21 cellular contexts compared by ENCODE assay signal in genomic region chr1:234581063-234581714, GRCh38. TPM values are rescaled to one million over a fixed set of nuclear protein-coding genes. Genes with fewer than 3 reads are reported as not detected.
DNase-seq lines count a peak whose midpoint lies in the region; ATAC-seq and TF ChIP-seq lines count a peak whose summit lies in the region.
"Had no signal": no experiment of that assay in that cellular context is flagged by ENCODE, and none has a peak within 500 bp of the region (broad histone marks: within the 10 kb centered on the region; RNA-seq: fewer than 3 reads in every experiment).

No MANE protein-coding gene starts in this region.

- H3K4me1 Mint-ChIP-seq in CD14-positive monocyte: peaks cover 3% of the 10 kb centered on the region
- H3K4me1 Mint-ChIP-seq in stimulated activated memory B cell treated with anti-CD40 and anti-IgM and Interleukin-4, amounts not matched to agents 10 μg/mL and 1 μg/mL and 100 μg/mL, for 72 hours: no peaks in the 10 kb centered on the region
- H3K4me1 Mint-ChIP-seq: GM23338 had no signal

- H3K9ac ChIP-seq in muscle layer of colon (ENCODE audit: low read length): no peak overlapping the region

- intact Hi-C loops in left ventricle myocardium inferior (cut with micrococcal nuclease): no loop called here
- intact Hi-C loops in Right ventricle myocardium inferior (cut with DNase I): loop anchor here (5.0 kb wide), 1 partner anchor 39 kb away; no protein-coding TSS in a partner anchor
- intact Hi-C loops in sigmoid colon (cut with DNase I): no loop called here
- intact Hi-C loops in CD14-positive monocyte (cut with micrococcal nuclease): no loop called here

- H3K9me3 ChIP-seq in left ventricle myocardium inferior (replicated peaks) (no peaks in the 10 kb centered on the region), muscle layer of colon (ENCODE audit: low read length) (no peaks in the 10 kb centered on the region), sigmoid colon (no peaks in the 10 kb centered on the region)
- H3K9me3 ChIP-seq: A549 had no signal

- H3K27ac Mint-ChIP-seq in CD14-positive monocyte: peak overlapping the region in 2 of 7 donors; percentile 0 to 3
- no peak overlapping the region for H3K27ac Mint-ChIP-seq in stimulated activated memory B cell treated with anti-CD40 and anti-IgM and Interleukin-4, amounts not matched to agents 10 μg/mL and 1 μg/mL and 100 μg/mL, for 72 hours
- H3K27ac Mint-ChIP-seq: GM23338 had no signal

- TF ChIP-seq CTCF in left ventricle myocardium inferior (IDR thresholded peaks at IDR 0.05; ENCODE audit: borderline replicate concordance): no peak
- TF ChIP-seq CTCF in sigmoid colon (IDR thresholded peaks at IDR 0.05): no peak
- TF ChIP-seq CTCF in CD14-positive monocyte (IDR thresholded peaks at IDR 0.05): no peak

- H3K4me1 ChIP-seq in left ventricle myocardium inferior (peaks cover 47% of the 10 kb centered on the region), muscle layer of colon (ENCODE audit: insufficient read depth, low read length) (peaks cover 44% of the 10 kb centered on the region), sigmoid colon (peaks cover 0 to 47% (median 45%) of the 10 kb centered on the region in 4 donors)

- H3K27me3 Mint-ChIP-seq in CD14-positive monocyte (ENCODE audit: low read depth in 3 of 3): peaks cover 1 to 4% (median 2%) of the 10 kb centered on the region in 3 donors
- no peaks in the 10 kb centered on the region for H3K27me3 Mint-ChIP-seq in stimulated activated memory B cell treated with anti-CD40 and anti-IgM and Interleukin-4, amounts not matched to agents 10 μg/mL and 1 μg/mL and 100 μg/mL, for 72 hours

- H3K4me3 Mint-ChIP-seq in CD14-positive monocyte: no peak overlapping the region
- no peak overlapping the region for H3K4me3 Mint-ChIP-seq in stimulated activated memory B cell treated with anti-CD40 and anti-IgM and Interleukin-4, amounts not matched to agents 10 μg/mL and 1 μg/mL and 100 μg/mL, for 72 hours
- H3K4me3 Mint-ChIP-seq: CD4-positive, alpha-beta memory T cell; GM23338 had no signal

- H3K27ac ChIP-seq in left ventricle myocardium inferior (replicated peaks): peak overlapping the region; percentile 91
- H3K27ac ChIP-seq in muscle layer of colon (ENCODE audit: low read depth, low read length): peak overlapping the region; percentile 30
- H3K27ac ChIP-seq in sigmoid colon: peak overlapping the region in 3 of 4 donors; percentile 88 to 90 (median 90)
- H3K27ac ChIP-seq: A549 had no signal

- no peak for TF ChIP-seq POLR2A in sigmoid colon (IDR thresholded peaks at IDR 0.05)

- no peak for TF ChIP-seq EP300 in sigmoid colon (IDR thresholded peaks at IDR 0.05)

- H3K4me3 ChIP-seq in left ventricle myocardium inferior (no peak overlapping the region), muscle layer of colon (ENCODE audit: low read depth in 1 of 2, low read length in 2 of 2) (no peak overlapping the region), sigmoid colon (no peak overlapping the region)
- H3K4me3 ChIP-seq: A549, GM23338 had no signal

- no peaks in the 10 kb centered on the region for H3K36me3 Mint-ChIP-seq in CD14-positive monocyte
- no peaks in the 10 kb centered on the region for H3K36me3 Mint-ChIP-seq in stimulated activated memory B cell treated with anti-CD40 and anti-IgM and Interleukin-4, amounts not matched to agents 10 μg/mL and 1 μg/mL and 100 μg/mL, for 72 hours
- H3K36me3 Mint-ChIP-seq: CD4-positive, alpha-beta memory T cell had no signal

- ATAC-seq in Right ventricle myocardium inferior: no peak
- no peak for ATAC-seq in HG03025 (IDR thresholded peaks at IDR 0.05; ENCODE audit: low FRiP score, unreplicated experiment)
- ATAC-seq in stimulated activated memory B cell treated with anti-CD40 and anti-IgM and Interleukin-4, amounts not matched to agents 10 μg/mL and 1 μg/mL and 100 μg/mL, for 72 hours: no peak
- ATAC-seq: A549, GM23338 had no signal

- DNase-seq in left ventricle myocardium inferior (no peak), Right ventricle myocardium inferior (ENCODE audit: missing footprints) (no peak), sigmoid colon (no peak), CD14-positive monocyte (ENCODE audit: low spot score) (no peak)
- DNase-seq: CD4-positive, alpha-beta memory T cell; DMS153; GDM1; HCEC 1CT; NCI-H1092 treated with DMSO at 0.1 percent for 48 hours; NCI-H2081; NCI-H2171 treated with DMSO at 0.1 percent for 48 hours; NCI-H446 treated with DMSO at 0.1 percent for 48 hours; NCI-H748 treated with DMSO at 0.1 percent for 48 hours; NK-92 treated with Interleukin-12 subunit alpha and Interleukin-12 subunit beta, amount 100 ng/mL, for 24 hours; OCI-M1; SHP77 treated with DMSO at 0.1 percent for 48 hours had no signal

- peaks cover 0 to 8% (median 3%) of the 10 kb centered on the region in 7 donors for H3K9me3 Mint-ChIP-seq in CD14-positive monocyte
- peaks cover 2% of the 10 kb centered on the region for H3K9me3 Mint-ChIP-seq in stimulated activated memory B cell treated with anti-CD40 and anti-IgM and Interleukin-4, amounts not matched to agents 10 μg/mL and 1 μg/mL and 100 μg/mL, for 72 hours
- H3K9me3 Mint-ChIP-seq: CD4-positive, alpha-beta memory T cell; GM23338 had no signal

- 77 to 90% methylated on average over 7 of the region's 7 CpGs for WGBS in sigmoid colon, 2 donors

- no peaks in the 10 kb centered on the region for H3K36me3 ChIP-seq in left ventricle myocardium inferior
- H3K36me3 ChIP-seq in muscle layer of colon (ENCODE audit: insufficient read depth, low read length): no peaks in the 10 kb centered on the region
- no peaks in the 10 kb centered on the region for H3K36me3 ChIP-seq in sigmoid colon

- H3K27me3 ChIP-seq in left ventricle myocardium inferior (ENCODE audit: low read depth) (no peaks in the 10 kb centered on the region), muscle layer of colon (ENCODE audit: control insufficient read depth in 1 of 2, insufficient read depth in 2 of 2, low read length in 2 of 2) (no peaks in the 10 kb centered on the region), sigmoid colon (no peaks in the 10 kb centered on the region)

RNA-seq across cellular contexts. Expression of gene IRF2BP2, which starts 28.8 kb away (rescaled TPM):
- 126 TPM for total RNA-seq in left ventricle myocardium inferior
- 116 TPM for total RNA-seq in Right ventricle myocardium inferior
- 10 to 100 TPM; 43.8 to 80.9 (median 55.5) TPM for total RNA-seq in sigmoid colon
- 10 to 100 TPM; 39.1 to 86.9 (median 66.1) TPM for polyA plus RNA-seq in sigmoid colon
- polyA plus RNA-seq in CD14-positive monocyte: 10 to 100 TPM; 22.4 to 22.6 TPM

Comparison
In these comparisons a context has a peak if more than half of its experiments do, and no peak if none do; other contexts are left out.
1. H3K27ac ChIP-seq: peak in every context shown above with its lines; median percentile 91 in left ventricle myocardium inferior; 90 in sigmoid colon; 30 in muscle layer of colon.